ENCODE assay signal across 9 cellular contexts in the genomic region with DNA sequence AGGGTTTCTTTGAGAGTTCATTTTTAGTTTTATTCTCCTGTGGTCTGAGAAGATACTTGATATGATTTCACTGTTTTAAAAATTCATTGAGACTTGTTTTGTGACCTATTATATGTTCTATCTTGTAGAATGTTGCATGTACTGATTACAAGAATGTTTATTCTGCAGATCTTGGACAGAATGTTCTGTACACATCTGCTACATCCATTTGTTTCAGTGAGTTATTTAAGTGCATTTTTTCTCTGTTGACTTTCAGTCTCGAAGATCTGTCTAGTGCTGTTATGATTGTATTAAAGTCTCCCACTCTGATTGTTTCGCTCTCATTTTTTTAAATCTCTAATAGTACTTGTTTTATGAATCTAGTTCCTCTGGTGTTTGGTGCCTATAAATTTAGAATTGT.
DNase-seq lines count a peak whose midpoint lies in the region; ATAC-seq and TF ChIP-seq lines count a peak whose summit lies in the region.
"Had no signal": no experiment of that assay in that cellular context is flagged by ENCODE, and none has a peak within 500 bp of the region (broad histone marks: within the 10 kb centered on the region; RNA-seq: fewer than 3 reads in every experiment).

No MANE protein-coding gene starts in this region.

- H2BK15ac ChIP-seq in mesenchymal stem cell (ENCODE audit: low read depth, poor library complexity, severe bottlenecking), result no peak overlapping the region

- H3K18ac ChIP-seq in mesenchymal stem cell (ENCODE audit: low read depth in 1 of 2, low read length in 2 of 2), result no peak overlapping the region

- H3K4me1 Mint-ChIP-seq in activated T-cell treated with anti-CD3 and anti-CD28 coated beads, Interleukin-2, amount 50 U/mL, for 4 hours (ENCODE audit: low read depth), result peaks cover 38% of the 10 kb centered on the region

- H3K9me3 ChIP-seq in stomach, result no peaks in the 10 kb centered on the region
- no peaks in the 10 kb centered on the region for H3K9me3 ChIP-seq in mesenchymal stem cell (ENCODE audit: control insufficient read depth, low read length)
- H3K9me3 ChIP-seq in esophagus muscularis mucosa, result no peaks in the 10 kb centered on the region

- no peak overlapping the region for H3K4me2 ChIP-seq in mesenchymal stem cell (ENCODE audit: low read length, poor library complexity, severe bottlenecking)

- H3K9me3 Mint-ChIP-seq in activated T-cell treated with anti-CD3 and anti-CD28 coated beads, Interleukin-2, amount 50 U/mL, for 4 hours, result no peaks in the 10 kb centered on the region

- H3K27me3 ChIP-seq in kidney epithelial cell (ENCODE audit: control insufficient read depth, insufficient read depth, low read length), result no peaks in the 10 kb centered on the region
- peaks cover 0 to 16% (median 0%) of the 10 kb centered on the region in 3 donors for H3K27me3 ChIP-seq in stomach
- H3K27me3 ChIP-seq in mesenchymal stem cell (ENCODE audit: control insufficient read depth in 1 of 2, insufficient read depth in 1 of 2, low read length in 2 of 2), result no peaks in the 10 kb centered on the region
- H3K27me3 ChIP-seq in esophagus muscularis mucosa, result peaks cover 0 to 50% (median 0%) of the 10 kb centered on the region in 4 donors

- H3K4me3 ChIP-seq in kidney epithelial cell (ENCODE audit: low read depth, low read length), result peak overlapping the region; percentile 12
- H3K4me3 ChIP-seq in stomach, result peak overlapping the region in 2 of 4 donors; percentile 42 to 46
- no peak overlapping the region for H3K4me3 ChIP-seq in mesenchymal stem cell (ENCODE audit: insufficient read depth in 1 of 2, low read depth in 1 of 2, low read length in 2 of 2)
- H3K4me3 ChIP-seq in esophagus muscularis mucosa, result no peak overlapping the region

- no peak overlapping the region for H2AFZ ChIP-seq in mesenchymal stem cell (ENCODE audit: low read depth, low read length)

- no peak overlapping the region for H4K8ac ChIP-seq in mesenchymal stem cell (ENCODE audit: low read length)

- TF ChIP-seq POLR2A in stomach (IDR thresholded peaks at IDR 0.05) (no peak), esophagus muscularis mucosa (IDR thresholded peaks at IDR 0.05; ENCODE audit: low read depth) (no peak)

- H3K4me1 ChIP-seq in stomach (peaks cover 14 to 41% (median 25%) of the 10 kb centered on the region in 4 donors), mesenchymal stem cell (ENCODE audit: control insufficient read depth, insufficient read depth, low read depth, low read length) (no peaks in the 10 kb centered on the region), esophagus muscularis mucosa (peaks cover 0 to 3% (median 0%) of the 10 kb centered on the region in 4 donors)

- TF ChIP-seq CTCF in kidney epithelial cell (IDR thresholded peaks at IDR 0.05; ENCODE audit: insufficient read depth, low read length, poor library complexity, severe bottlenecking) (no peak), stomach (IDR thresholded peaks at IDR 0.05) (no peak), esophagus muscularis mucosa (IDR thresholded peaks at IDR 0.05) (no peak)

- H3K4me3 Mint-ChIP-seq in activated T-cell treated with anti-CD3 and anti-CD28 coated beads, Interleukin-2, amount 50 U/mL, for 4 hours, result peak overlapping the region; percentile 93

- H3K9ac ChIP-seq in mesenchymal stem cell (ENCODE audit: low read length), result no peak overlapping the region

- WGBS in stomach, 5 donors, result 28 to 46% (median 35%) methylated on average over 2 of the region's 2 CpGs
- WGBS in mesenchymal stem cell, result no CpG with 5 or more reads among the region's 2 CpGs
- WGBS in esophagus muscularis mucosa, result 57% methylated on average over 2 of the region's 2 CpGs

- H3K23ac ChIP-seq in mesenchymal stem cell (ENCODE audit: low read length in 2 of 2), result no peak overlapping the region

- H3K36me3 ChIP-seq in kidney epithelial cell (ENCODE audit: control insufficient read depth, insufficient read depth, low read length) (no peaks in the 10 kb centered on the region), stomach (no peaks in the 10 kb centered on the region), mesenchymal stem cell (ENCODE audit: control insufficient read depth in 1 of 2, insufficient read depth in 2 of 2, low read depth in 1 of 2, low read length in 2 of 2) (no peaks in the 10 kb centered on the region), esophagus muscularis mucosa (no peaks in the 10 kb centered on the region)

- no peaks in the 10 kb centered on the region for H3K27me3 Mint-ChIP-seq in activated T-cell treated with anti-CD3 and anti-CD28 coated beads, Interleukin-2, amount 50 U/mL, for 4 hours (ENCODE audit: low read depth)

- no peak overlapping the region for H4K91ac ChIP-seq in mesenchymal stem cell (ENCODE audit: low read length)

- H3K27ac ChIP-seq in stomach, result peak overlapping the region in 4 of 5 donors; percentile 82 to 95 (median 84)
- no peak overlapping the region for H3K27ac ChIP-seq in mesenchymal stem cell (ENCODE audit: low read length, poor library complexity, severe bottlenecking)
- peak overlapping the region in 2 of 4 donors; percentile 62 to 66 for H3K27ac ChIP-seq in esophagus muscularis mucosa (replicated peaks in 1 of 4)

- no peak overlapping the region for H2BK120ac ChIP-seq in mesenchymal stem cell (ENCODE audit: low read depth, low read length)

- DNase-seq in activated T-cell treated with anti-CD3 and anti-CD28 coated beads, Interleukin-2, amount 50 U/mL, for 4 hours, result no peak
- DNase-seq in activated T-cell treated with anti-CD3 and anti-CD28 coated beads, Interleukin-2, amount 50 U/mL, for 1 hour, result no peak
- DNase-seq in SW480 (ENCODE audit: low spot score), result peak; percentile 41
- DNase-seq in kidney epithelial cell (ENCODE audit: low read depth), result no peak
- no peak for DNase-seq in stomach
- DNase-seq in mesenchymal stem cell, result no peak
- no peak for DNase-seq in esophagus muscularis mucosa (ENCODE audit: extremely low spot score)
- DNase-seq: erythroblast had no signal

- H3K4ac ChIP-seq in mesenchymal stem cell (ENCODE audit: low read depth in 1 of 2, low read length in 2 of 2), result no peak overlapping the region

- H2BK5ac ChIP-seq in mesenchymal stem cell (ENCODE audit: low read depth, low read length, poor library complexity, severe bottlenecking), result no peak overlapping the region

- intact Hi-C loops in stomach (cut with DNase I; ENCODE audit: low total_unique reads), result no loop called here
- intact Hi-C loops in esophagus muscularis mucosa (cut with DNase I), result no loop called here

- TF ChIP-seq EP300 in stomach (IDR thresholded peaks at IDR 0.05), result no peak
- TF ChIP-seq EP300 in esophagus muscularis mucosa (IDR thresholded peaks at IDR 0.05), result no peak

- H2BK12ac ChIP-seq in mesenchymal stem cell (ENCODE audit: low read length in 2 of 2), result no peak overlapping the region

- H3K79me1 ChIP-seq in mesenchymal stem cell (replicated peaks; ENCODE audit: low read length, poor library complexity, severe bottlenecking), result no peaks in the 10 kb centered on the region

- H3K36me3 Mint-ChIP-seq in activated T-cell treated with anti-CD3 and anti-CD28 coated beads, Interleukin-2, amount 50 U/mL, for 4 hours (ENCODE audit: insufficient read depth), result no peaks in the 10 kb centered on the region

- no peak overlapping the region for H2AK5ac ChIP-seq in mesenchymal stem cell (ENCODE audit: low read length, severe bottlenecking)

- no peak overlapping the region for H3K14ac ChIP-seq in mesenchymal stem cell (ENCODE audit: low read length in 2 of 2)

- no peak for ATAC-seq in activated T-cell treated with anti-CD3 and anti-CD28 coated beads, Interleukin-2, amount 50 U/mL, for 4 hours
- ATAC-seq in HG03045 (IDR thresholded peaks at IDR 0.05; ENCODE audit: unreplicated experiment), result no peak
